In genomic region chr9:94065535-94065961, GRCh38 we compare ENCODE assay signal across 8 cellular contexts. TPM values are rescaled to one million over a fixed set of nuclear protein-coding genes. Genes with fewer than 3 reads are reported as not detected.
A peak's percentile ranks its signal among the peaks of the same experiment; 100 is the strongest.
DNase-seq lines count a peak whose midpoint lies in the region; ATAC-seq, FAIRE-seq and TF ChIP-seq lines count a peak whose summit lies in the region.

No MANE protein-coding gene starts in this region.

- H3K9ac ChIP-seq in mammary epithelial cell (ENCODE audit: insufficient read depth, low read length), result no peak overlapping the region

- no peaks in the 10 kb centered on the region for H3K27me3 ChIP-seq in mammary epithelial cell (ENCODE audit: insufficient read depth, low read length)

- H3K4me3 ChIP-seq in WI38 (ENCODE audit: low read depth, low read length) (no peak overlapping the region), mammary epithelial cell (replicated peaks in 1 of 3; ENCODE audit: insufficient read depth in 1 of 3, low read depth in 2 of 3, low read length in 3 of 3) (no peak overlapping the region)

- H2AFZ ChIP-seq in mammary epithelial cell (ENCODE audit: low read depth, low read length), result peak overlapping the region; percentile 57

- H3K27ac ChIP-seq in mammary epithelial cell (ENCODE audit: insufficient read depth, low read depth, low read length), result no peak overlapping the region

- ATAC-seq in GM21423 (IDR thresholded peaks at IDR 0.05; ENCODE audit: unreplicated experiment), result peak; percentile 51
- no peak for ATAC-seq in HG03025 (IDR thresholded peaks at IDR 0.05; ENCODE audit: low FRiP score, unreplicated experiment)

- TF ChIP-seq CTCF in WI38 (IDR thresholded peaks at IDR 0.05; ENCODE audit: low read depth, low read length) (peak; percentile 71), mammary epithelial cell (conservative IDR thresholded peaks at IDR 0.05 in 1 of 2, IDR thresholded peaks at IDR 0.05 in 1 of 2; ENCODE audit: extremely low read depth in 1 of 2, insufficient read depth in 1 of 2, low read depth in 1 of 2, low read length in 2 of 2) (peak; percentile 86 to 87)

- peak overlapping the region; percentile 17 for H3K4me2 ChIP-seq in mammary epithelial cell (ENCODE audit: insufficient read depth, low read depth, low read length)

- BruUV-seq in mammary epithelial cell (replicated peaks; lab: Mats Ljungman, UMichigan), result no TSS peak

- peak; percentile 55 for DNase-seq in AG08396 (ENCODE audit: low spot score)
- DNase-seq in NCI-H2196 treated with DMSO at 0.1 percent for 48 hours (lab: John Stamatoyannopoulos, UW; ENCODE audit: unreplicated experiment), result peak; percentile 5
- DNase-seq in mammary epithelial cell, result peak; percentile 69
- DNase-seq in stimulated activated CD4-positive, alpha-beta T cell treated with anti-CD3 and anti-CD28 coated beads, Interleukin-15, amount 100 ng/mL, for 48 hours (ENCODE audit: low read depth in 2 of 2), result peak; percentile 25 to 57

- H3K79me2 ChIP-seq in mammary epithelial cell (ENCODE audit: insufficient read depth, low read length), result no peaks in the 10 kb centered on the region

- dilution Hi-C loops in mammary epithelial cell (cut with HindIII; ENCODE audit: low sequenced_read_pairs), result no loop called here

- H3K36me3 ChIP-seq in mammary epithelial cell (ENCODE audit: insufficient read depth, low read length), result no peaks in the 10 kb centered on the region

- WGBS in mammary epithelial cell (ENCODE audit: low coverage, missing lambda C conversion rate), result 0% methylated on average over 2 of the region's 2 CpGs

- H3K9me3 ChIP-seq in mammary epithelial cell (replicated peaks; ENCODE audit: insufficient read depth, low read length), result no peaks in the 10 kb centered on the region

- peak; percentile 91 for FAIRE-seq in islet of Langerhans (lab: Jason Lieb, UNC)

- in situ Hi-C loops in mammary epithelial cell (cut with MboI; ENCODE audit: low sequenced_read_pairs in 2 of 2), result loop anchor here in 1 of 2 donors (10.0 to 25.0 kb wide), 2 partner anchors 97 to 149 kb away; no protein-coding TSS in a partner anchor

- intact Hi-C loops in mammary epithelial cell (cut with micrococcal nuclease), result loop anchor here (1.0 to 2.0 kb wide), 4 partner anchors 51 to 537 kb away; no protein-coding TSS in a partner anchor

- CTCF ChIA-PET in mammary epithelial cell (lab: Charles Lee; ENCODE audit: low non-redundant PET), result interaction anchor here (0.6 kb wide), 1 partner anchor 122 kb away, joined by 4 read pairs; no protein-coding TSS in a partner anchor

- no peaks in the 10 kb centered on the region for H4K20me1 ChIP-seq in mammary epithelial cell (ENCODE audit: insufficient read depth, low read length)

- H3K4me1 ChIP-seq in mammary epithelial cell (ENCODE audit: insufficient read depth, low read length), result peaks cover 3% of the 10 kb centered on the region

RNA-seq across cellular contexts. Expression of gene PTPDC1, which starts 18.7 kb away (rescaled TPM):
- total RNA-seq in mammary epithelial cell, result 10 to 100 TPM in 1 of 2 donors, 1 to 10 TPM in 1; 7.5 to 12.8 TPM
- polyA plus RNA-seq in mammary epithelial cell, result 4.1 TPM
- 9.8 TPM for polyA minus RNA-seq in mammary epithelial cell

Comparison
In these comparisons a context has a peak if more than half of its experiments do, and no peak if none do; other contexts are left out.
1. DNase-seq: peak in every context shown above with its lines; median percentile 69 in mammary epithelial cell; 55 in AG08396; 41 in stimulated activated CD4-positive, alpha-beta T cell treated with anti-CD3 and anti-CD28 coated beads, Interleukin-15, amount 100 ng/mL, for 48 hours; 5 in NCI-H2196 treated with DMSO at 0.1 percent for 48 hours.